ENCODE assay signal across 11 cellular contexts in genomic region chr12:96396914-96397313, GRCh38. TPM values are rescaled to one million over a fixed set of nuclear protein-coding genes. Genes with fewer than 3 reads are reported as not detected.
A peak's percentile ranks its signal among the peaks of the same experiment; 100 is the strongest.
DNase-seq lines count a peak whose midpoint lies in the region; ATAC-seq and TF ChIP-seq lines count a peak whose summit lies in the region.
"Had no signal": no experiment of that assay in that cellular context is flagged by ENCODE, and none has a peak within 500 bp of the region (broad histone marks: within the 10 kb centered on the region; RNA-seq: fewer than 3 reads in every experiment).

No MANE protein-coding gene starts in this region.

- H3K36me3 ChIP-seq in mesodermal cell (ENCODE audit: control insufficient read depth, insufficient read depth, low read length) (peaks cover 15% of the 10 kb centered on the region), uterus (no peaks in the 10 kb centered on the region)

- H3K36me3 Mint-ChIP-seq in stimulated activated naive CD8-positive, alpha-beta T cell treated with anti-CD3 and anti-CD28 coated beads, Interleukin-15, Interleukin-2, amounts not matched to agents 100 ng/mL and 50 ng/mL, for 24 hours (ENCODE audit: low read depth) = peaks cover 5% of the 10 kb centered on the region
- H3K36me3 Mint-ChIP-seq: naive B cell had no signal

- intact Hi-C loops in uterus (cut with DNase I; ENCODE audit: low total_unique reads) = loop anchor here (10.0 kb wide), 1 partner anchor 162 kb away; no protein-coding TSS in a partner anchor

- H3K27ac Mint-ChIP-seq in stimulated activated naive CD8-positive, alpha-beta T cell treated with anti-CD3 and anti-CD28 coated beads, Interleukin-15, Interleukin-2, amounts not matched to agents 100 ng/mL and 50 ng/mL, for 24 hours = peak overlapping the region; percentile 17

- H3K9me3 Mint-ChIP-seq in stimulated activated naive CD8-positive, alpha-beta T cell treated with anti-CD3 and anti-CD28 coated beads, Interleukin-15, Interleukin-2, amounts not matched to agents 100 ng/mL and 50 ng/mL, for 24 hours = no peaks in the 10 kb centered on the region
- H3K9me3 Mint-ChIP-seq: naive B cell had no signal

- H3K27ac ChIP-seq in mesodermal cell (ENCODE audit: low read depth, low read length, severe bottlenecking) (no peak overlapping the region), uterus (peak overlapping the region; percentile 98 to 99)

- no peaks in the 10 kb centered on the region for H3K27me3 ChIP-seq in uterus

- H3K4me1 Mint-ChIP-seq in stimulated activated naive CD8-positive, alpha-beta T cell treated with anti-CD3 and anti-CD28 coated beads, Interleukin-15, Interleukin-2, amounts not matched to agents 100 ng/mL and 50 ng/mL, for 24 hours (ENCODE audit: low read depth) = peaks cover 59% of the 10 kb centered on the region

- in situ Hi-C loops in astrocyte of the cerebellum (cut with HindIII; ENCODE audit: low sequenced_read_pairs) = loop anchor here (5.0 kb wide), 1 partner anchor 95 kb away; no protein-coding TSS in a partner anchor

- TF ChIP-seq POLR2A in uterus (IDR thresholded peaks at IDR 0.05) = no peak

- H3K27me3 Mint-ChIP-seq in stimulated activated naive CD8-positive, alpha-beta T cell treated with anti-CD3 and anti-CD28 coated beads, Interleukin-15, Interleukin-2, amounts not matched to agents 100 ng/mL and 50 ng/mL, for 24 hours = no peaks in the 10 kb centered on the region
- H3K27me3 Mint-ChIP-seq: naive B cell had no signal

- H3K4me3 ChIP-seq in astrocyte of the cerebellum (ENCODE audit: low read depth, low read length) = peak overlapping the region; percentile 88
- peak overlapping the region; percentile 91 for H3K4me3 ChIP-seq in mesodermal cell (ENCODE audit: extremely low read depth, insufficient read depth, low read length, poor library complexity, severe bottlenecking)
- H3K4me3 ChIP-seq in uterus = no peak overlapping the region

- no CpG with 5 or more reads among the region's 5 CpGs for WGBS in mesodermal cell (ENCODE audit: insufficient coverage in 2 of 2), 2 experiments

- H3K9me3 ChIP-seq in mesodermal cell (ENCODE audit: control insufficient read depth, low read length) (no peaks in the 10 kb centered on the region), uterus (no peaks in the 10 kb centered on the region)

- TF ChIP-seq CTCF in astrocyte of the cerebellum (IDR thresholded peaks at IDR 0.05; ENCODE audit: low read depth, low read length, missing control alignments) (no peak), uterus (IDR thresholded peaks at IDR 0.05) (no peak)

- no peak for DNase-seq in stimulated activated naive CD8-positive, alpha-beta T cell treated with anti-CD3 and anti-CD28 coated beads, Interleukin-15, Interleukin-2, amounts not matched to agents 100 U/mL and 50 U/mL, for 24 hours
- no peak for DNase-seq in astrocyte of the cerebellum (ENCODE audit: low read depth)
- no peak for DNase-seq in uterus
- no peak for DNase-seq in stimulated activated CD4-positive, alpha-beta T cell treated with anti-CD3 and anti-CD28 coated beads, Interleukin-4, amount 100 ng/mL, for 24 hours
- DNase-seq: H7, naive B cell, NCI-H1436 had no signal

- H3K4me3 Mint-ChIP-seq in stimulated activated naive CD8-positive, alpha-beta T cell treated with anti-CD3 and anti-CD28 coated beads, Interleukin-15, Interleukin-2, amounts not matched to agents 100 ng/mL and 50 ng/mL, for 24 hours = peak overlapping the region; percentile 40

- peaks cover 7% of the 10 kb centered on the region for H3K4me1 ChIP-seq in mesodermal cell (ENCODE audit: control insufficient read depth, insufficient read depth, low read length, poor library complexity, severe bottlenecking)
- H3K4me1 ChIP-seq in uterus = peaks cover 0 to 6% of the 10 kb centered on the region in 2 donors

- no peak for ATAC-seq in stimulated activated naive CD8-positive, alpha-beta T cell treated with anti-CD3 and anti-CD28 coated beads, Interleukin-15, Interleukin-2, amounts not matched to agents 100 U/mL and 50 U/mL, for 24 hours
- ATAC-seq in GM18867 (IDR thresholded peaks at IDR 0.05; ENCODE audit: unreplicated experiment) (no peak), HG03469 (IDR thresholded peaks at IDR 0.05; ENCODE audit: unreplicated experiment) (no peak)

RNA-seq across cellular contexts. Expression of gene CDK17, which starts 3.3 kb away (rescaled TPM):
- polyA plus RNA-seq in mesodermal cell (2013, experiment 1 of 2) = 58.7 TPM
- 57.4 TPM for polyA plus RNA-seq in mesodermal cell (2013, experiment 2 of 2)
- 100 to 1,000 TPM in 2 of 4 donors, 10 to 100 TPM in 2; 93.5 to 105 (median 102) TPM for total RNA-seq in uterus

Comparison
In these comparisons a context has a peak if more than half of its experiments do, and no peak if none do; other contexts are left out.
1. H3K4me3 ChIP-seq: peak in astrocyte of the cerebellum (single experiment) and mesodermal cell (single experiment); none in uterus (0 of 2).